ENCODE assay signal across 2 cellular contexts in the genomic region with DNA sequence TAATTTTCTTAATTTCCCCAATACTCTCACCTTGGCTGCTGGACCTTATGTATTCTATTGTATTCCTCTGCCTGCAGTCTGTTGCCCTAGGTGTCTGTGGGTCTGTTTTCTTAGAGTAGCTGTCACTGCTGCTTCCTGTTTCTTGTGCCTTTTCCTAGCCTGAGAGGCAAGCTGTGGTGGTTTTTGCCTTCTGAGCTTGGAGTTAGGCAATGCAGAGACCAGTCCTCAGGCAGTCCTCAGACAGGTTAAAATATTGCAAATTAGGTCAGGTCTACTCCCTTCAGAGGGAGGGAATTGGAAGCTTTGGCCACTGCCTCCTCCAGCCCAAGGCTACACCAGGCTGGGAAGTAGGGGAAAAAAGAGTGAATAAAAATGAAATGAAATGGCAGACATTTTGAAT.
TF ChIP-seq lines count a peak whose summit lies in the region.

No MANE protein-coding gene starts in this region.

TF ChIP-seq in liver, 16 proteins besides CTCF, POLR2A, EP300 and RAD21 (continued from another document):
- no peak for TF ChIP-seq FOXA2 (IDR thresholded peaks at IDR 0.05)
- no peak for TF ChIP-seq EGR1 (IDR thresholded peaks at IDR 0.05; ENCODE audit: low read depth in 2 of 2)
- no peak for TF ChIP-seq RXRA (IDR thresholded peaks at IDR 0.05)
- TF ChIP-seq MAX (IDR thresholded peaks at IDR 0.05), result no peak
- TF ChIP-seq HNF4A (conservative IDR thresholded peaks at IDR 0.05), result no peak
- TF ChIP-seq GABPA (IDR thresholded peaks at IDR 0.05 in 1 of 2, conservative IDR thresholded peaks at IDR 0.05 in 1 of 2), result no peak
- TF ChIP-seq YY1 (IDR thresholded peaks at IDR 0.05), result no peak
- TF ChIP-seq, protein P1, sequence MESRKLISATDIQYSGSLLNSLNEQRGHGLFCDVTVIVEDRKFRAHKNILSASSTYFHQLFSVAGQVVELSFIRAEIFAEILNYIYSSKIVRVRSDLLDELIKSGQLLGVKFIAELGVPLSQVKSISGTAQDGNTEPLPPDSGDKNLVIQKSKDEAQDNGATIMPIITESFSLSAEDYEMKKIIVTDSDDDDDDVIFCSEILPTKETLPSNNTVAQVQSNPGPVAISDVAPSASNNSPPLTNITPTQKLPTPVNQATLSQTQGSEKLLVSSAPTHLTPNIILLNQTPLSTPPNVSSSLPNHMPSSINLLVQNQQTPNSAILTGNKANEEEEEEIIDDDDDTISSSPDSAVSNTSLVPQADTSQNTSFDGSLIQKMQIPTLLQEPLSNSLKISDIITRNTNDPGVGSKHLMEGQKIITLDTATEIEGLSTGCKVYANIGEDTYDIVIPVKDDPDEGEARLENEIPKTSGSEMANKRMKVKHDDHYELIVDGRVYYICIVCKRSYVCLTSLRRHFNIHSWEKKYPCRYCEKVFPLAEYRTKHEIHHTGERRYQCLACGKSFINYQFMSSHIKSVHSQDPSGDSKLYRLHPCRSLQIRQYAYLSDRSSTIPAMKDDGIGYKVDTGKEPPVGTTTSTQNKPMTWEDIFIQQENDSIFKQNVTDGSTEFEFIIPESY (IDR thresholded peaks at IDR 0.05), result no peak
- TF ChIP-seq TAF1 (conservative IDR thresholded peaks at IDR 0.05), result no peak
- TF ChIP-seq JUND (IDR thresholded peaks at IDR 0.05), result no peak
- no peak for TF ChIP-seq HNF4G (IDR thresholded peaks at IDR 0.05)
- TF ChIP-seq FOXA1 (IDR thresholded peaks at IDR 0.05), result no peak
- no peak for TF ChIP-seq NR2F2 (IDR thresholded peaks at IDR 0.05)
- TF ChIP-seq SP1 (IDR thresholded peaks at IDR 0.05), result no peak
- TF ChIP-seq, protein P2, sequence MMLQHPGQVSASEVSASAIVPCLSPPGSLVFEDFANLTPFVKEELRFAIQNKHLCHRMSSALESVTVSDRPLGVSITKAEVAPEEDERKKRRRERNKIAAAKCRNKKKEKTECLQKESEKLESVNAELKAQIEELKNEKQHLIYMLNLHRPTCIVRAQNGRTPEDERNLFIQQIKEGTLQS (IDR thresholded peaks at IDR 0.05), result no peak
TF ChIP-seq in liver: peak in this region for 0.

TF ChIP-seq in HepG2, 621 proteins besides CTCF, POLR2A, EP300 and RAD21 (continued from another document):
- TF ChIP-seq CENPT (CRISPR knock-in tag; IDR thresholded peaks at IDR 0.05; ENCODE audit: low read depth) (no peak), ZNF160 (CRISPR knock-in tag; IDR thresholded peaks at IDR 0.05) (no peak)
